In genomic region chr7:130231792-130232191, GRCh38 we compare ENCODE assay signal across 31 cellular contexts. TPM values are rescaled to one million over a fixed set of nuclear protein-coding genes. Genes with fewer than 3 reads are reported as not detected.
DNase-seq lines count a peak whose midpoint lies in the region; ATAC-seq and TF ChIP-seq lines count a peak whose summit lies in the region.
"Had no signal": no experiment of that assay in that cellular context is flagged by ENCODE, and none has a peak within 500 bp of the region (broad histone marks: within the 10 kb centered on the region; RNA-seq: fewer than 3 reads in every experiment).

No MANE protein-coding gene starts in this region.

- H3K79me2 ChIP-seq in neural progenitor cell (ENCODE audit: low read depth) = no peaks in the 10 kb centered on the region

- H3K27ac Mint-ChIP-seq in neural progenitor cell = peak overlapping the region; percentile 63
- peak overlapping the region; percentile 43 for H3K27ac Mint-ChIP-seq in stimulated activated effector memory CD8-positive, alpha-beta T cell treated with anti-CD3 and anti-CD28 coated beads, Interleukin-12 subunit alpha, Interleukin-12 subunit beta, amount 100 ng/mL, for 72 hours
- H3K27ac Mint-ChIP-seq: CD14-positive monocyte, GM23338, HFFc6 had no signal

- no peak overlapping the region for H3K9ac ChIP-seq in neural progenitor cell

- peaks cover 23% of the 10 kb centered on the region for H3F3A ChIP-seq in neural progenitor cell (ENCODE audit: low read depth)

- peaks cover 8% of the 10 kb centered on the region for H3K9me3 Mint-ChIP-seq in neural progenitor cell
- H3K9me3 Mint-ChIP-seq in stimulated activated effector memory CD8-positive, alpha-beta T cell treated with anti-CD3 and anti-CD28 coated beads, Interleukin-12 subunit alpha, Interleukin-12 subunit beta, amount 100 ng/mL, for 72 hours = no peaks in the 10 kb centered on the region
- H3K9me3 Mint-ChIP-seq: HFFc6 had no signal

- no peak overlapping the region for H3K4me2 ChIP-seq in neural progenitor cell
- H3K4me2 ChIP-seq: GM23338 had no signal

- no peaks in the 10 kb centered on the region for H3K9me3 ChIP-seq in neural progenitor cell (ENCODE audit: low read depth)
- H3K9me3 ChIP-seq: BE2C, HAP-1 had no signal

- H3K4me1 Mint-ChIP-seq in neural progenitor cell = peaks cover 3% of the 10 kb centered on the region
- no peaks in the 10 kb centered on the region for H3K4me1 Mint-ChIP-seq in stimulated activated effector memory CD8-positive, alpha-beta T cell treated with anti-CD3 and anti-CD28 coated beads, Interleukin-12 subunit alpha, Interleukin-12 subunit beta, amount 100 ng/mL, for 72 hours
- H3K4me1 Mint-ChIP-seq: CD14-positive monocyte had no signal

- H3K27me3 ChIP-seq in neural progenitor cell = no peaks in the 10 kb centered on the region
- H3K27me3 ChIP-seq: BE2C had no signal

- H3K36me3 Mint-ChIP-seq in neural progenitor cell = no peaks in the 10 kb centered on the region
- H3K36me3 Mint-ChIP-seq in stimulated activated effector memory CD8-positive, alpha-beta T cell treated with anti-CD3 and anti-CD28 coated beads, Interleukin-12 subunit alpha, Interleukin-12 subunit beta, amount 100 ng/mL, for 72 hours = no peaks in the 10 kb centered on the region
- H3K36me3 Mint-ChIP-seq: CD14-positive monocyte had no signal

- DNase-seq in Ammon's horn (ENCODE audit: low spot score) (peak; percentile 14), globus pallidus (ENCODE audit: low spot score) (peak; percentile 51), neural progenitor cell (ENCODE audit: low spot score) (no peak), glomerular visceral epithelial cell (ENCODE audit: extremely low spot score) (no peak), occipital lobe (lab: John Stamatoyannopoulos, UW) (no peak)
- no peak for DNase-seq in stimulated activated effector memory CD8-positive, alpha-beta T cell treated with anti-CD3 and anti-CD28 coated beads, Interleukin-12 subunit alpha, Interleukin-12 subunit beta, amount 100 ng/mL, for 72 hours (ENCODE audit: low spot score in 2 of 2)
- DNase-seq: BE2C, Calu3, DND-41, HFFc6, Kasumi-1, NCI-H1092 treated with DMSO at 0.1 percent for 48 hours, NCI-H1436, NCI-H187, NCI-H2081 treated with DMSO at 0.1 percent for 48 hours, NCI-H2171, NCI-H226, NCI-H510A, NCI-H69, SHP77 had no signal

- no peaks in the 10 kb centered on the region for H3K36me3 ChIP-seq in neural progenitor cell
- H3K36me3 ChIP-seq: BE2C, HAP-1 had no signal

- no peak for TF ChIP-seq CTCF in neural progenitor cell (IDR thresholded peaks at IDR 0.05)

- no peak overlapping the region for H3K4me3 Mint-ChIP-seq in neural progenitor cell
- H3K4me3 Mint-ChIP-seq in stimulated activated effector memory CD8-positive, alpha-beta T cell treated with anti-CD3 and anti-CD28 coated beads, Interleukin-12 subunit alpha, Interleukin-12 subunit beta, amount 100 ng/mL, for 72 hours = no peak overlapping the region
- H3K4me3 Mint-ChIP-seq: CD14-positive monocyte, GM23338, HFFc6 had no signal

- no peak overlapping the region for H3K4me3 ChIP-seq in neural progenitor cell
- H3K4me3 ChIP-seq: GM23338, HAP-1 had no signal

- peak overlapping the region; percentile 5 for H2AFZ ChIP-seq in neural progenitor cell (replicated peaks)

- ATAC-seq in stimulated activated effector memory CD8-positive, alpha-beta T cell treated with anti-CD3 and anti-CD28 coated beads, Interleukin-12 subunit alpha, Interleukin-12 subunit beta, amount 100 ng/mL, for 72 hours = no peak
- no peak for ATAC-seq in GM18858 (IDR thresholded peaks at IDR 0.05; ENCODE audit: unreplicated experiment)
- ATAC-seq: GM23338, HepG2, Panc1 had no signal

- peaks cover 20% of the 10 kb centered on the region for H3K4me1 ChIP-seq in neural progenitor cell
- H3K4me1 ChIP-seq: BE2C had no signal

- H3K27me3 Mint-ChIP-seq in neural progenitor cell (ENCODE audit: insufficient read depth, low read depth) = peaks cover 5% of the 10 kb centered on the region

- no peaks in the 10 kb centered on the region for H4K20me1 ChIP-seq in neural progenitor cell (ENCODE audit: low read depth)

- H3K27ac ChIP-seq in neural progenitor cell = no peak overlapping the region
- H3K27ac ChIP-seq: 22Rv1, RWPE1 had no signal

RNA-seq across cellular contexts. Expression of gene SSMEM1, which starts 24.1 kb away (rescaled TPM):
- total RNA-seq in neural progenitor cell (ENCODE audit: low replicate concordance) (not detected in 2 replicates), occipital lobe (0.31 TPM)
- total RNA-seq: Calu3, GM23338, HepG2, HFFc6, HT1080, M059J, OCI-LY7 had no signal

RNA-seq across cellular contexts. Expression of gene TMEM209, which starts 26.6 kb away (rescaled TPM):
- total RNA-seq in neural progenitor cell (ENCODE audit: low replicate concordance) (33.1 and 38.9 TPM in 2 replicates), occipital lobe (13.9 TPM)

RNA-seq across cellular contexts. Expression of gene CPA2, which starts 34.9 kb away (rescaled TPM):
- total RNA-seq in neural progenitor cell (ENCODE audit: low replicate concordance) = 0.65 and 0.82 TPM in 2 replicates
- total RNA-seq in occipital lobe = not detected
- total RNA-seq: Calu3, GM23338, HepG2, HFFc6, HT1080, OCI-LY7 had no signal

Comparison
In these comparisons a context has a peak if more than half of its experiments do, and no peak if none do; other contexts are left out.
1. DNase-seq: peak in Ammon's horn (single experiment) and globus pallidus (single experiment); none in neural progenitor cell (single experiment), stimulated activated effector memory CD8-positive, alpha-beta T cell treated with anti-CD3 and anti-CD28 coated beads, Interleukin-12 subunit alpha, Interleukin-12 subunit beta, amount 100 ng/mL, for 72 hours (0 of 2), glomerular visceral epithelial cell (single experiment) and occipital lobe (single experiment).